14 cellular contexts compared by ENCODE assay signal in the genomic region with DNA sequence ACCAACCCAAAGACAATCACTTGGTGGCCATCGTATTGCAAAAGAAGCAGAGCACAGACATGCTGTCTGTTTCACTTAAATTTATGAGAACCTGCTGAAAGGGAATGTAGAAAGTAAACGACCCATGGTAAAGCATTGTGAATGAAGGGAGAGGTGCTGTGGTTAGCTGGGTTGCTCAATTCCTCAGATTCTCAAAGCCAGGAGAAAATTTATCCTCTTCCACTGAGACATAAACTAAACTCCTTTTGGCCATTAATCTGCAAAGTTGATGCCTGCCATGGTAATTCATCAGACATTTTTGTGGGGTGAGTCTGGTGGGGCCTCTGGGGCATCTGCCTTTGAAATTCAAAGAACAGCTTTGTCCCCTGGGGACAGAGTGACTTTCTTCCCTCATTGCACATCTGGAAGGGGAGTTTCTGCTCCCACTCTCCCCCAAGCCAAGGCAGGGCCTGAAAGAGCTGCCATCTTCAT.
DNase-seq lines count a peak whose midpoint lies in the region; ATAC-seq, FAIRE-seq and TF ChIP-seq lines count a peak whose summit lies in the region.
"Had no signal": no experiment of that assay in that cellular context is flagged by ENCODE, and none has a peak within 500 bp of the region (broad histone marks: within the 10 kb centered on the region; RNA-seq: fewer than 3 reads in every experiment).

No MANE protein-coding gene starts in this region.

- DNase-seq in HT1080 (ENCODE audit: low read depth) = peak; percentile 56
- DNase-seq in astrocyte (ENCODE audit: low read depth) = peak; percentile 94
- DNase-seq in islet precursor cell = peak; percentile 61
- DNase-seq in activated CD4-positive, alpha-beta memory T cell treated with anti-CD3 and anti-CD28 coated beads for 36 hours = no peak
- no peak for DNase-seq in superior temporal gyrus (ENCODE audit: extremely low spot score)
- no peak for DNase-seq in activated CD8-positive, alpha-beta memory T cell treated with anti-CD3 and anti-CD28 coated beads, Interleukin-2, amount 10 ng/mL, durations not matched to agents 7 days and 5 days
- DNase-seq in Calu3 = no peak
- DNase-seq: heart left ventricle, NCI-H1417, retina, T-helper 1 cell had no signal

- H3K36me3 ChIP-seq in ACC112 (ENCODE audit: insufficient read depth, low read length) (no peaks in the 10 kb centered on the region), astrocyte (ENCODE audit: insufficient read depth, low read length) (no peaks in the 10 kb centered on the region)
- H3K36me3 ChIP-seq: heart left ventricle had no signal

- H3K4me1 ChIP-seq in ACC112 (ENCODE audit: control insufficient read depth, insufficient read depth, low read length, unreplicated experiment) = peaks cover 14% of the 10 kb centered on the region
- peaks cover 9% of the 10 kb centered on the region for H3K4me1 ChIP-seq in astrocyte (ENCODE audit: insufficient read depth, low read length)
- H3K4me1 ChIP-seq: heart left ventricle had no signal

- TF ChIP-seq CTCF in astrocyte (IDR thresholded peaks at IDR 0.05; ENCODE audit: insufficient read depth, low read depth, low read length) (no peak), Calu3 (IDR thresholded peaks at IDR 0.05; ENCODE audit: unreplicated experiment) (no peak)

- peaks cover 16% of the 10 kb centered on the region for H3K4me1 Mint-ChIP-seq in astrocyte (ENCODE audit: low read depth, unreplicated experiment)
- H3K4me1 Mint-ChIP-seq in activated CD4-positive, alpha-beta memory T cell treated with anti-CD3 and anti-CD28 coated beads for 36 hours (ENCODE audit: low read depth) = no peaks in the 10 kb centered on the region
- H3K4me1 Mint-ChIP-seq in activated CD8-positive, alpha-beta memory T cell treated with anti-CD3 and anti-CD28 coated beads, Interleukin-2, amount 10 ng/mL, durations not matched to agents 7 days and 5 days = no peaks in the 10 kb centered on the region
- H3K4me1 Mint-ChIP-seq in Calu3 (ENCODE audit: low read depth, unreplicated experiment) = no peaks in the 10 kb centered on the region
- H3K4me1 Mint-ChIP-seq: activated naive CD4-positive, alpha-beta T cell treated with anti-CD3 and anti-CD28 coated beads, Interleukin-2, amount 50 U/mL, for 24 hours had no signal

- BruUV-seq in Calu3 (replicated peaks; lab: Mats Ljungman, UMichigan) = no TSS peak

- H3K4me3 Mint-ChIP-seq in astrocyte (ENCODE audit: unreplicated experiment) (no peak overlapping the region), Calu3 (ENCODE audit: low read depth, unreplicated experiment) (no peak overlapping the region)
- no peak overlapping the region for H3K4me3 Mint-ChIP-seq in activated CD4-positive, alpha-beta memory T cell treated with anti-CD3 and anti-CD28 coated beads for 36 hours
- no peak overlapping the region for H3K4me3 Mint-ChIP-seq in activated CD8-positive, alpha-beta memory T cell treated with anti-CD3 and anti-CD28 coated beads, Interleukin-2, amount 10 ng/mL, durations not matched to agents 7 days and 5 days
- H3K4me3 Mint-ChIP-seq: activated naive CD4-positive, alpha-beta T cell treated with anti-CD3 and anti-CD28 coated beads, Interleukin-2, amount 50 U/mL, for 24 hours had no signal

- no peaks in the 10 kb centered on the region for H4K20me1 ChIP-seq in astrocyte (ENCODE audit: insufficient read depth, low read length)

- H3K27ac Mint-ChIP-seq in astrocyte (ENCODE audit: unreplicated experiment) (peak overlapping the region; percentile 96), Calu3 (ENCODE audit: unreplicated experiment) (no peak overlapping the region)
- H3K27ac Mint-ChIP-seq in activated CD4-positive, alpha-beta memory T cell treated with anti-CD3 and anti-CD28 coated beads for 36 hours = no peak overlapping the region
- H3K27ac Mint-ChIP-seq in activated CD8-positive, alpha-beta memory T cell treated with anti-CD3 and anti-CD28 coated beads, Interleukin-2, amount 10 ng/mL, durations not matched to agents 7 days and 5 days = no peak overlapping the region
- H3K27ac Mint-ChIP-seq: activated naive CD4-positive, alpha-beta T cell treated with anti-CD3 and anti-CD28 coated beads, Interleukin-2, amount 50 U/mL, for 24 hours had no signal

- H2AFZ ChIP-seq in ACC112 (ENCODE audit: low read length, unreplicated experiment) (peak overlapping the region; percentile 5), astrocyte (ENCODE audit: low read depth, low read length) (no peak overlapping the region)

- intact Hi-C loops in activated CD4-positive, alpha-beta memory T cell treated with anti-CD3 and anti-CD28 coated beads for 36 hours (cut with micrococcal nuclease) = no loop called here
- intact Hi-C loops in Calu3 (cut with micrococcal nuclease; ENCODE audit: unreplicated experiment) = no loop called here

- no peaks in the 10 kb centered on the region for H3K27me3 ChIP-seq in ACC112 (ENCODE audit: insufficient read depth, low read length)
- no peaks in the 10 kb centered on the region for H3K27me3 ChIP-seq in astrocyte (ENCODE audit: insufficient read depth, low read length)
- H3K27me3 ChIP-seq: heart left ventricle had no signal

- H3K27me3 Mint-ChIP-seq in astrocyte (ENCODE audit: low read depth, unreplicated experiment) = no peaks in the 10 kb centered on the region
- no peaks in the 10 kb centered on the region for H3K27me3 Mint-ChIP-seq in activated CD4-positive, alpha-beta memory T cell treated with anti-CD3 and anti-CD28 coated beads for 36 hours
- no peaks in the 10 kb centered on the region for H3K27me3 Mint-ChIP-seq in activated CD8-positive, alpha-beta memory T cell treated with anti-CD3 and anti-CD28 coated beads, Interleukin-2, amount 10 ng/mL, durations not matched to agents 7 days and 5 days
- H3K27me3 Mint-ChIP-seq in Calu3 (ENCODE audit: unreplicated experiment) = no peaks in the 10 kb centered on the region

- H3K9me3 Mint-ChIP-seq in astrocyte (ENCODE audit: unreplicated experiment) (peaks cover 4% of the 10 kb centered on the region), Calu3 (ENCODE audit: low read depth, unreplicated experiment) (peaks cover 20% of the 10 kb centered on the region)
- peaks cover 2% of the 10 kb centered on the region for H3K9me3 Mint-ChIP-seq in activated CD4-positive, alpha-beta memory T cell treated with anti-CD3 and anti-CD28 coated beads for 36 hours
- H3K9me3 Mint-ChIP-seq in activated CD8-positive, alpha-beta memory T cell treated with anti-CD3 and anti-CD28 coated beads, Interleukin-2, amount 10 ng/mL, durations not matched to agents 7 days and 5 days (ENCODE audit: low read depth) = peaks cover 10% of the 10 kb centered on the region

- no peaks in the 10 kb centered on the region for H3K9me3 ChIP-seq in astrocyte (ENCODE audit: insufficient read depth, low read depth, low read length)

- H3K4me3 ChIP-seq in ACC112 (ENCODE audit: low read depth, low read length) (no peak overlapping the region), astrocyte (ENCODE audit: insufficient read depth, low read depth, low read length) (no peak overlapping the region)
- H3K4me3 ChIP-seq: coronary artery, heart left ventricle had no signal

- no peak overlapping the region for H3K9ac ChIP-seq in astrocyte (ENCODE audit: low read length)

- H3K79me2 ChIP-seq in ACC112 (ENCODE audit: control insufficient read depth, insufficient read depth, low read length, unreplicated experiment) (no peaks in the 10 kb centered on the region), astrocyte (ENCODE audit: insufficient read depth, low read length) (no peaks in the 10 kb centered on the region)

- no peak for FAIRE-seq in astrocyte (lab: Jason Lieb, UNC)

- ATAC-seq in activated CD8-positive, alpha-beta memory T cell treated with anti-CD3 and anti-CD28 coated beads, Interleukin-2, amount 10 ng/mL, durations not matched to agents 7 days and 5 days = no peak
- ATAC-seq: heart left ventricle had no signal

- CTCF ChIA-PET in activated CD4-positive, alpha-beta memory T cell treated with anti-CD3 and anti-CD28 coated beads for 36 hours (lab: Charles Lee) = no interaction called here
- CTCF ChIA-PET in activated CD8-positive, alpha-beta memory T cell treated with anti-CD3 and anti-CD28 coated beads, Interleukin-2, amount 10 ng/mL, durations not matched to agents 7 days and 5 days (lab: Charles Lee) = no interaction called here
- CTCF ChIA-PET in Calu3 (lab: Charles Lee) = no interaction called here

- H3K27ac ChIP-seq in ACC112 (ENCODE audit: low read depth, low read length) (peak overlapping the region; percentile 51), astrocyte (ENCODE audit: low read depth, low read length) (peak overlapping the region; percentile 26)
- H3K27ac ChIP-seq: coronary artery, heart left ventricle had no signal

- peak overlapping the region; percentile 3 for H3K4me2 ChIP-seq in astrocyte (ENCODE audit: low read length)

- POLR2A ChIA-PET in activated CD4-positive, alpha-beta memory T cell treated with anti-CD3 and anti-CD28 coated beads for 36 hours (lab: Charles Lee) = no interaction called here

- H3K36me3 Mint-ChIP-seq in astrocyte (ENCODE audit: low read depth, unreplicated experiment) = no peaks in the 10 kb centered on the region
- H3K36me3 Mint-ChIP-seq in activated CD4-positive, alpha-beta memory T cell treated with anti-CD3 and anti-CD28 coated beads for 36 hours = no peaks in the 10 kb centered on the region
- H3K36me3 Mint-ChIP-seq in activated CD8-positive, alpha-beta memory T cell treated with anti-CD3 and anti-CD28 coated beads, Interleukin-2, amount 10 ng/mL, durations not matched to agents 7 days and 5 days = no peaks in the 10 kb centered on the region
- no peaks in the 10 kb centered on the region for H3K36me3 Mint-ChIP-seq in Calu3 (ENCODE audit: insufficient read depth, unreplicated experiment)
- H3K36me3 Mint-ChIP-seq: activated naive CD4-positive, alpha-beta T cell treated with anti-CD3 and anti-CD28 coated beads, Interleukin-2, amount 50 U/mL, for 24 hours had no signal

Comparison
In these comparisons a context has a peak if more than half of its experiments do, and no peak if none do; other contexts are left out.
1. DNase-seq: peak in HT1080 (single experiment), astrocyte (single experiment) and islet precursor cell (single experiment); none in activated CD4-positive, alpha-beta memory T cell treated with anti-CD3 and anti-CD28 coated beads for 36 hours (single experiment), superior temporal gyrus (single experiment), activated CD8-positive, alpha-beta memory T cell treated with anti-CD3 and anti-CD28 coated beads, Interleukin-2, amount 10 ng/mL, durations not matched to agents 7 days and 5 days (single experiment) and Calu3 (single experiment).